ENCODE assay signal across 8 cellular contexts in the genomic region with DNA sequence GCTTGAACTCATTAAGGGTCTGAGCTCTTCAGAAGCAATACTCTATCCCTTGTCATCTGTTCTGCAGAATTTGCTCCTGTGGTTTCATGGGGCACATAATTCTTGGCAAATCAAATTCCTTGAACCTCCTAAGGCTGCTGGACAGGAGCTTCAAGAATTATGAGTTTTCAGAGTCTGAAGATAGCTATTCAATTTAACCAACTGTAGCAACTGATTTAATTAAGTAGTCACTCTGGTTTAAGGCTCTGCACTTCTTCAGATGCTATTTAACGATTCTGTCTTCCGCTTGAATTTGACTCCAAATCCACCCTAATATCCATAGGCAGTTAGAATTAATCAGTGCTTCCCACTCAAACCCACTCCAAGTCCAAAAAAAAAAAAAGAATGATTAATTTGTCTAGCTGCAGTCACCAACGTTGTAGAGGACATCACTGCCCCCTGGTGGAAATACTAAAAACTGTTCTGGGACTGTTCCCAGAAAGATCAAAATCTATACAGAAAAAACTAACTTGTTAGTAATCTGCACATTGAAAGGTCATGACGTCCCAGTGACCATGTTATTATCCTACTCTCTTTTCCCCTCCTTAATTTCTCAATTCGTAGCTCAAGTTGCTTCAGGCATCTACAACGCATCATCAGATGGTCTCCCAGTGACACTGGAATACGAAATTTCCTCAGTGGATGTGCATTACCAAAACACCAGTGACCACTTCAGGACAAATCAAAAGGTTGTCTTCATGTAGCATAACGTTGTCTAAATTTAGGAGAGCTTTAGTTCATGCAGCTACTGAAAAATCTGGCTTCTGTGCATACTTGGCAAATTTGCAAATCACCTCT.
A peak's percentile ranks its signal among the peaks of the same experiment; 100 is the strongest.
DNase-seq lines count a peak whose midpoint lies in the region; ATAC-seq, FAIRE-seq and TF ChIP-seq lines count a peak whose summit lies in the region.

No MANE protein-coding gene starts in this region.

- no peaks in the 10 kb centered on the region for H3K27me3 ChIP-seq in small intestine (ENCODE audit: control insufficient read depth in 2 of 2, insufficient read depth in 2 of 2, low read length in 2 of 2)

- CTCF ChIA-PET in activated B cell treated with CpG ODN at 0.5 μM for 24 hours (lab: Charles Lee) = interaction anchor here (0.6 to 3.0 kb wide), 8 partner anchors 9 to 1137 kb away, joined by 3 to 13 read pairs (median 4); no protein-coding TSS in a partner anchor

- no peaks in the 10 kb centered on the region for H3K9me3 ChIP-seq in small intestine (ENCODE audit: control insufficient read depth, low read depth)

- no peaks in the 10 kb centered on the region for H3K9me3 Mint-ChIP-seq in CD14-positive monocyte
- no peaks in the 10 kb centered on the region for H3K9me3 Mint-ChIP-seq in activated B cell treated with CpG ODN at 0.5 μM for 24 hours

- no peak overlapping the region for H3K4me3 ChIP-seq in NB4 (ENCODE audit: low read depth, low read length)
- H3K4me3 ChIP-seq in small intestine (ENCODE audit: low read depth in 1 of 2, low read length in 2 of 2) = no peak overlapping the region

- TF ChIP-seq CTCF in CD14-positive monocyte (IDR thresholded peaks at IDR 0.05) = peak; percentile 74
- TF ChIP-seq CTCF in GM13976 (IDR thresholded peaks at IDR 0.05; ENCODE audit: borderline replicate concordance, control extremely low read depth, extremely low read depth, insufficient read depth, missing control alignments) = peak; percentile 59
- TF ChIP-seq CTCF in NB4 (IDR thresholded peaks at IDR 0.05; ENCODE audit: low read depth, low read length) = peak; percentile 65
- TF ChIP-seq CTCF in activated B cell treated with CpG ODN at 0.5 μM for 24 hours (IDR thresholded peaks at IDR 0.05) = peak; percentile 78

- H3K4me1 Mint-ChIP-seq in CD14-positive monocyte (no peaks in the 10 kb centered on the region), activated B cell treated with CpG ODN at 0.5 μM for 24 hours (no peaks in the 10 kb centered on the region)

- no peak overlapping the region for H3K27ac ChIP-seq in small intestine (ENCODE audit: low read depth in 1 of 2, low read length in 1 of 2)

- POLR2A ChIA-PET in activated B cell treated with CpG ODN at 0.5 μM for 24 hours (lab: Charles Lee) = no interaction called here

- in situ Hi-C loops in GM13976 (cut with MboI; ENCODE audit: low sequenced_read_pairs, unreplicated experiment) = loop anchor here (25.0 kb wide), 2 partner anchors 936 to 1136 kb away; no protein-coding TSS in a partner anchor

- WGBS in small intestine, 3 donors = 18 to 25% (median 20%) methylated on average over 8 of the region's 8 CpGs

- no peak for FAIRE-seq in small intestine (lab: Jason Lieb, UNC)

- intact Hi-C loops in CD14-positive monocyte (cut with micrococcal nuclease) = loop anchor here in 1 of 2 donors (10.0 kb wide), 1 partner anchor 938 kb away; no protein-coding TSS in a partner anchor
- intact Hi-C loops in activated B cell treated with CpG ODN at 0.5 μM for 24 hours (cut with micrococcal nuclease) = loop anchor here (1.0 to 2.0 kb wide), 3 partner anchors 352 to 1135 kb away; no protein-coding TSS in a partner anchor

- H3K27me3 Mint-ChIP-seq in CD14-positive monocyte (ENCODE audit: low read depth in 3 of 3) (peaks cover 0 to 2% (median 0%) of the 10 kb centered on the region in 3 donors), activated B cell treated with CpG ODN at 0.5 μM for 24 hours (no peaks in the 10 kb centered on the region)

- H3K27ac Mint-ChIP-seq in CD14-positive monocyte = no peak overlapping the region
- no peak overlapping the region for H3K27ac Mint-ChIP-seq in activated B cell treated with CpG ODN at 0.5 μM for 24 hours

- DNase-seq in CD14-positive monocyte (ENCODE audit: low spot score) (no peak), GM13976 (ENCODE audit: low spot score) (no peak), NB4 (ENCODE audit: low read depth) (peak; percentile 44), activated B cell treated with CpG ODN at 0.5 μM for 24 hours (no peak), glomerular endothelial cell (ENCODE audit: extremely low read depth, low read depth, low spot score) (peak; percentile 31), small intestine (peak; percentile 25), GF-D8 (lab: John Stamatoyannopoulos, UW) (no peak)

- TF ChIP-seq POLR2A in NB4 (IDR thresholded peaks at IDR 0.05; ENCODE audit: extremely low read depth, insufficient read length) = no peak

- ATAC-seq in activated B cell treated with CpG ODN at 0.5 μM for 24 hours (ENCODE audit: low read depth) (no peak), HG02973 (IDR thresholded peaks at IDR 0.05; ENCODE audit: unreplicated experiment) (no peak)

- H3K4me3 Mint-ChIP-seq in CD14-positive monocyte = no peak overlapping the region
- no peak overlapping the region for H3K4me3 Mint-ChIP-seq in activated B cell treated with CpG ODN at 0.5 μM for 24 hours

- H3K36me3 Mint-ChIP-seq in CD14-positive monocyte = no peaks in the 10 kb centered on the region
- H3K36me3 Mint-ChIP-seq in activated B cell treated with CpG ODN at 0.5 μM for 24 hours (ENCODE audit: low read depth) = no peaks in the 10 kb centered on the region

- no peaks in the 10 kb centered on the region for H3K4me1 ChIP-seq in small intestine (ENCODE audit: control insufficient read depth in 2 of 2, insufficient read depth in 1 of 2, low read depth in 1 of 2, low read length in 1 of 2)

- no peaks in the 10 kb centered on the region for H3K36me3 ChIP-seq in small intestine (ENCODE audit: control insufficient read depth in 2 of 2, insufficient read depth in 2 of 2, low read length in 2 of 2)

Comparison
In these comparisons a context has a peak if more than half of its experiments do, and no peak if none do; other contexts are left out.
1. DNase-seq: peak in NB4 (single experiment), glomerular endothelial cell (single experiment) and small intestine (single experiment); none in CD14-positive monocyte (single experiment), GM13976 (single experiment), activated B cell treated with CpG ODN at 0.5 μM for 24 hours (single experiment) and GF-D8 (single experiment).
2. Peak in every context shown above with its lines, with median percentiles within 50 percentile points of each other: CTCF ChIP-seq.